9 cellular contexts compared by ENCODE assay signal in the genomic region with DNA sequence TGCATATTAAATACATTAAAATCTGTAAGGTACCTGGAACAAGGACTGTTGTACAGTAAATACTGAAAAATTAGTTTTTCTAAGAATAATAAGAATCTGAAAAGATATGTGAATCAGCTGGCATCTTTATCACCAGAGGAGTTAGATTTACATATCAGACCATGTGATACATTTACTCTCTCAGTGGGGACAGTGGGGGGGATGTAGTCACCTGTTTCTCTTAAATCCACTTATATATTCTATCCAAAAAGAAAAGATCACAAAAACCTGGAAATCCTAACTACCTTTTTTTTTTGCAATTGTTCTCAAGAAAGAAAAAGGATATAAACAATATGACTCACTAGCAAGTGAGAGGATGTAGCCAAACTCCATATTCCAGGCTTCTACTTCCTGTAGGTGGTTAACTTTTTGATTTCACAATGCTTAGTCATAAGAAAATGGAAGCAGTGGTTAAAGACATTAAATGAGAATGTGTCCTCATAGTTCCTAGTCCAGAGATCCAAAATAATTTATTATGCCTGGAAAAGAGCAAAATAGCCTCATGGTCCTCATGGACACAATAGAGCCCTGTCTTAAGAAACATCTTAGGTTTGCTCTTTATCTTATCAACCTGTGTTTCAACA. TPM values are rescaled to one million over a fixed set of nuclear protein-coding genes. Genes with fewer than 3 reads are reported as not detected.
A peak's percentile ranks its signal among the peaks of the same experiment; 100 is the strongest.
DNase-seq lines count a peak whose midpoint lies in the region; ATAC-seq and TF ChIP-seq lines count a peak whose summit lies in the region.
"Had no signal": no experiment of that assay in that cellular context is flagged by ENCODE, and none has a peak within 500 bp of the region (broad histone marks: within the 10 kb centered on the region; RNA-seq: fewer than 3 reads in every experiment).

No MANE protein-coding gene starts in this region.

- no peak overlapping the region for H3K9ac ChIP-seq in DND-41 (ENCODE audit: low read depth, low read length)

- DNase-seq in DND-41: no peak
- DNase-seq in OCI-M1 (lab: John Stamatoyannopoulos, UW): peak; percentile 71
- DNase-seq in epithelial cell of proximal tubule (ENCODE audit: low read depth): peak; percentile 88
- DNase-seq in psoas muscle: no peak
- DNase-seq in midbrain (lab: John Stamatoyannopoulos, UW): no peak
- no peak for DNase-seq in MG63
- DNase-seq in stimulated activated CD4-positive, alpha-beta T cell treated with anti-CD3 and anti-CD28 coated beads, Interleukin-12 subunit alpha, Interleukin-12 subunit beta, amount 100 ng/mL, for 4 hours: no peak
- DNase-seq: endodermal cell had no signal

- H3K4me2 ChIP-seq in DND-41 (ENCODE audit: insufficient read depth, low read length): no peak overlapping the region

- H4K20me1 ChIP-seq in DND-41 (ENCODE audit: insufficient read depth, low read length): no peaks in the 10 kb centered on the region

- ATAC-seq in DND-41 (ENCODE audit: insufficient read depth, low read depth) (peak; percentile 58; the same call in 2 of the 3 replicates), psoas muscle (peak; percentile 73 to 81 (median 78)), GM19397 (IDR thresholded peaks at IDR 0.05; ENCODE audit: unreplicated experiment) (no peak)

- H3K4me3 ChIP-seq in DND-41 (ENCODE audit: low read depth in 1 of 2, low read length in 2 of 2): no peak overlapping the region
- H3K4me3 ChIP-seq in epithelial cell of proximal tubule (ENCODE audit: low read depth, low read length): no peak overlapping the region
- no peak overlapping the region for H3K4me3 ChIP-seq in psoas muscle
- no peak overlapping the region for H3K4me3 ChIP-seq in MG63

- peaks cover 3% of the 10 kb centered on the region; the same call in 1 of the 2 replicates for H3K4me1 ChIP-seq in DND-41 (ENCODE audit: insufficient read depth, low read length)
- H3K4me1 ChIP-seq in psoas muscle: peaks cover 5% of the 10 kb centered on the region

- no peaks in the 10 kb centered on the region for H3K27me3 ChIP-seq in DND-41 (ENCODE audit: insufficient read depth, low read length, poor library complexity)
- H3K27me3 ChIP-seq in psoas muscle (ENCODE audit: insufficient read depth in 3 of 3, low read length in 2 of 3): no peaks in the 10 kb centered on the region
- no peaks in the 10 kb centered on the region for H3K27me3 ChIP-seq in MG63

- no peaks in the 10 kb centered on the region for H3K79me2 ChIP-seq in DND-41 (ENCODE audit: insufficient read depth, low read length)

- H3K36me3 ChIP-seq in DND-41 (ENCODE audit: insufficient read depth, low read length) (no peaks in the 10 kb centered on the region), psoas muscle (ENCODE audit: insufficient read depth in 1 of 2, low read depth in 1 of 2) (no peaks in the 10 kb centered on the region), MG63 (no peaks in the 10 kb centered on the region)

- H2AFZ ChIP-seq in DND-41 (ENCODE audit: low read depth, low read length): no peak overlapping the region

- intact Hi-C loops in psoas muscle (cut with DNase I): no loop called here

- H3K9me3 ChIP-seq in DND-41 (ENCODE audit: insufficient read depth, low read length, severe bottlenecking) (no peaks in the 10 kb centered on the region), psoas muscle (no peaks in the 10 kb centered on the region), MG63 (no peaks in the 10 kb centered on the region)

- TF ChIP-seq CTCF in DND-41 (IDR thresholded peaks at IDR 0.05; ENCODE audit: borderline replicate concordance, extremely low read depth, low read length, poor library complexity, severe bottlenecking) (no peak), epithelial cell of proximal tubule (conservative IDR thresholded peaks at IDR 0.05; ENCODE audit: low read depth, low read length) (no peak), psoas muscle (IDR thresholded peaks at IDR 0.05) (no peak)

- H3K27ac ChIP-seq in DND-41 (ENCODE audit: low read length): no peak overlapping the region
- H3K27ac ChIP-seq in psoas muscle: peak overlapping the region; percentile 53

RNA-seq across cellular contexts. Expression of a gene that starts 22.5 kb away (rescaled TPM):
- total RNA-seq in epithelial cell of proximal tubule: 0.40 TPM in 1 of 2 replicates, not detected in the other
- 100 to 1,000 TPM; 137 to 469 (median 301) TPM for total RNA-seq in psoas muscle
- 100 to 1,000 TPM in 1 of 3 donors, 10 to 100 TPM in 2; 55.1 to 204 (median 61.1) TPM for polyA plus RNA-seq in psoas muscle
- not detected in 2 replicates for total RNA-seq in MG63 (2014; rRNA removed; shearing (Covaris generic); ENCODE audit: low replicate concordance)
- total RNA-seq: endodermal cell had no signal

Comparison
In these comparisons a context has a peak if more than half of its experiments do, and no peak if none do; other contexts are left out.
1. DNase-seq: peak in OCI-M1 (single experiment) and epithelial cell of proximal tubule (single experiment); none in DND-41 (single experiment), psoas muscle (0 of 2), midbrain (single experiment), MG63 (single experiment) and stimulated activated CD4-positive, alpha-beta T cell treated with anti-CD3 and anti-CD28 coated beads, Interleukin-12 subunit alpha, Interleukin-12 subunit beta, amount 100 ng/mL, for 4 hours (single experiment).
2. RNA of a gene that starts 22.5 kb away (total RNA-seq): 137 to 469 TPM in psoas muscle; 0.40 TPM in epithelial cell of proximal tubule and not detected in MG63; every median in the first group is over 10 times any median in the second.